In the genomic region with DNA sequence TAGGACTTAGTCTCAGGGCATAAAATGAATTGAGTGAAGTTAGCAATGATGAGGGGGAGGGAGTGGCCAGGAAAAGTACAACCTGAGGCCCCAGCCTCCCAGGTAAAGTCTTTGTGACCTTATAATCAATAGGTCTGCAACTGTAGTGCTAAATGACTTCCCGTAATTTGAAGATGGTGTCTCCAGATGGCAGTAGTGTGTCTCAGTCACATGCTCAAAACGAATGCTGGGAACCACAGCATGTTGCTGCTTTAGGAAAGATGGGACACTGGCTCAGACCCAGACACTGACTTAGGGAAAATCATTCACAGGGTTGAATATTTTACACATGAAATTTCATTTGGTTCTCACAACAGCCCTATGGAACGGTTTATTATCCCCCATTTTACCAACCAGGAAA, we compare ENCODE assay signal across 9 cellular contexts. TPM values are rescaled to one million over a fixed set of nuclear protein-coding genes. Genes with fewer than 3 reads are reported as not detected.
DNase-seq lines count a peak whose midpoint lies in the region; ATAC-seq and TF ChIP-seq lines count a peak whose summit lies in the region.
"Had no signal": no experiment of that assay in that cellular context is flagged by ENCODE, and none has a peak within 500 bp of the region (broad histone marks: within the 10 kb centered on the region; RNA-seq: fewer than 3 reads in every experiment).

No MANE protein-coding gene starts in this region.

- intact Hi-C loops in Right ventricle myocardium superior (cut with DNase I) = no loop called here

- peak; percentile 39 to 48 for DNase-seq in cardiac muscle cell (ENCODE audit: low read depth in 1 of 2, low spot score in 1 of 2)
- DNase-seq in Right ventricle myocardium superior = no peak
- DNase-seq in NCI-H524 treated with DMSO at 0.1 percent for 48 hours (lab: John Stamatoyannopoulos, UW) = peak; percentile 47
- no peak for DNase-seq in epithelial cell of proximal tubule (ENCODE audit: low read depth)
- DNase-seq: CD8-positive, alpha-beta T cell had no signal

- TF ChIP-seq CTCF in cardiac muscle cell (IDR thresholded peaks at IDR 0.05; ENCODE audit: low read depth, low read length) (peak; percentile 28), epithelial cell of proximal tubule (conservative IDR thresholded peaks at IDR 0.05; ENCODE audit: low read depth, low read length) (peak; percentile 39)

- H3K4me1 ChIP-seq in cardiac muscle cell (ENCODE audit: low read depth) = no peaks in the 10 kb centered on the region

- H3K27ac ChIP-seq in cardiac muscle cell = no peak overlapping the region

- H3K9me3 ChIP-seq in cardiac muscle cell (ENCODE audit: low read depth) = no peaks in the 10 kb centered on the region

- H3K4me3 ChIP-seq in cardiac muscle cell = no peak overlapping the region
- no peak overlapping the region for H3K4me3 ChIP-seq in epithelial cell of proximal tubule (ENCODE audit: low read depth, low read length)

- ATAC-seq in Right ventricle myocardium superior (ENCODE audit: poor library complexity) (no peak), GM18520 (IDR thresholded peaks at IDR 0.05; ENCODE audit: unreplicated experiment) (no peak), GM19351 (IDR thresholded peaks at IDR 0.05; ENCODE audit: unreplicated experiment) (no peak), HG03571 (IDR thresholded peaks at IDR 0.05; ENCODE audit: unreplicated experiment) (no peak), HG03342 (IDR thresholded peaks at IDR 0.05; ENCODE audit: unreplicated experiment) (no peak)
- ATAC-seq: CD8-positive, alpha-beta T cell had no signal

- H3K36me3 ChIP-seq in cardiac muscle cell = no peaks in the 10 kb centered on the region

- H3K27me3 ChIP-seq in cardiac muscle cell = no peaks in the 10 kb centered on the region

RNA-seq across cellular contexts. Expression of gene SRPX2, which starts 10.3 kb away (rescaled TPM):
- 0.03 and 0.04 TPM in 2 replicates for total RNA-seq in cardiac muscle cell
- 0.30 and 1.9 TPM in 2 replicates for polyA plus RNA-seq in cardiac muscle cell
- 8.6 TPM for total RNA-seq in Right ventricle myocardium superior
- 7.2 and 29.5 TPM in 2 replicates for total RNA-seq in epithelial cell of proximal tubule
- total RNA-seq: CD8-positive, alpha-beta T cell had no signal

RNA-seq across cellular contexts. Expression of gene TSPAN6, which starts 17.6 kb away (rescaled TPM):
- total RNA-seq in cardiac muscle cell = 57.8 and 86.9 TPM in 2 replicates
- 175 and 196 TPM in 2 replicates for polyA plus RNA-seq in cardiac muscle cell
- total RNA-seq in Right ventricle myocardium superior = 4.2 TPM
- 39.5 and 59.0 TPM in 2 replicates for total RNA-seq in epithelial cell of proximal tubule

Comparison
In these comparisons a context has a peak if more than half of its experiments do, and no peak if none do; other contexts are left out.
1. DNase-seq: peak in cardiac muscle cell (2 of 2) and NCI-H524 treated with DMSO at 0.1 percent for 48 hours (single experiment); none in Right ventricle myocardium superior (single experiment) and epithelial cell of proximal tubule (single experiment).